18 cellular contexts compared by ENCODE assay signal in the genomic region with DNA sequence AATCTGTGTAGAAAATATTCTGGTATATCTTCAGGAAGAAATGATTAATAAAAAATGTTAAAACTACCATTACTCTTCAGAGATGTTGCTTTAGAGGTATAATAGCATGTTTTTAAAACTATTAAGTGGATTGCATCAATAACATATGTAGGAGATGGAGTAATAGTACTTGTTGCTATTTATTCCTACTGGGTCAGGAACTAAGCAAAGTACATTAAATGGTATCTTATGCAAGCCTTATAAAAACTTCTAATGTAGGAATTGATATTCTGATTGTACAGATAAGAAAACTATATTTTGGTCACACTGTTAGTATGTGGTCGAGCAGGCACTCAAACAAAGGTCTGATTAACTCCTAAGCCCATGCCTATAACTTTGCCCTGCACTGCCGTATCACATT.
"Had no signal": no experiment of that assay in that cellular context is flagged by ENCODE, and none has a peak within 500 bp of the region (broad histone marks: within the 10 kb centered on the region; RNA-seq: fewer than 3 reads in every experiment).

No MANE protein-coding gene starts in this region.

- H3K27ac ChIP-seq: epithelial cell of prostate, lower lobe of right lung, testis, WERI-Rb-1 had no signal

- H3K4me1 ChIP-seq: lower lobe of right lung, testis had no signal

- DNase-seq: activated CD4-positive, alpha-beta T cell treated with anti-CD3 and anti-CD28 coated beads for 1 hour; activated CD8-positive, alpha-beta memory T cell treated with anti-CD3 and anti-CD28 coated beads for 24 hours; activated CD8-positive, alpha-beta memory T cell treated with anti-CD3 and anti-CD28 coated beads, Interleukin-2, amount 50 U/mL, for 48 hours; activated effector memory CD4-positive, alpha-beta T cell treated with anti-CD3 and anti-CD28 coated beads, Interleukin-2, amount 50 U/mL, for 16 hours; activated naive CD4-positive, alpha-beta T cell treated with anti-CD3 and anti-CD28 coated beads, Interleukin-2, amount 50 U/mL, for 16 hours; activated T-cell treated with anti-CD3 and anti-CD28 coated beads, Interleukin-2, amount 50 U/mL, for 48 hours; effector memory CD8-positive, alpha-beta T cell; gastrocnemius medialis; head of caudate nucleus; left colon; lower lobe of right lung; midbrain; posterior cingulate gyrus; retina; stimulated activated CD4-positive, alpha-beta T cell treated with anti-CD3 and anti-CD28 coated beads, Interleukin-4, amount 100 ng/mL, for 1 hour; testis; WERI-Rb-1 had no signal

- ATAC-seq: effector memory CD8-positive, alpha-beta T cell; left colon; lower lobe of right lung had no signal

- H3K27me3 ChIP-seq: gastrocnemius medialis, testis had no signal

- H3K9me3 ChIP-seq: gastrocnemius medialis, testis had no signal

- H3K4me3 ChIP-seq: gastrocnemius medialis, lower lobe of right lung, testis had no signal

- H3K36me3 ChIP-seq: gastrocnemius medialis, lower lobe of right lung, WERI-Rb-1 had no signal
